In the genomic region with DNA sequence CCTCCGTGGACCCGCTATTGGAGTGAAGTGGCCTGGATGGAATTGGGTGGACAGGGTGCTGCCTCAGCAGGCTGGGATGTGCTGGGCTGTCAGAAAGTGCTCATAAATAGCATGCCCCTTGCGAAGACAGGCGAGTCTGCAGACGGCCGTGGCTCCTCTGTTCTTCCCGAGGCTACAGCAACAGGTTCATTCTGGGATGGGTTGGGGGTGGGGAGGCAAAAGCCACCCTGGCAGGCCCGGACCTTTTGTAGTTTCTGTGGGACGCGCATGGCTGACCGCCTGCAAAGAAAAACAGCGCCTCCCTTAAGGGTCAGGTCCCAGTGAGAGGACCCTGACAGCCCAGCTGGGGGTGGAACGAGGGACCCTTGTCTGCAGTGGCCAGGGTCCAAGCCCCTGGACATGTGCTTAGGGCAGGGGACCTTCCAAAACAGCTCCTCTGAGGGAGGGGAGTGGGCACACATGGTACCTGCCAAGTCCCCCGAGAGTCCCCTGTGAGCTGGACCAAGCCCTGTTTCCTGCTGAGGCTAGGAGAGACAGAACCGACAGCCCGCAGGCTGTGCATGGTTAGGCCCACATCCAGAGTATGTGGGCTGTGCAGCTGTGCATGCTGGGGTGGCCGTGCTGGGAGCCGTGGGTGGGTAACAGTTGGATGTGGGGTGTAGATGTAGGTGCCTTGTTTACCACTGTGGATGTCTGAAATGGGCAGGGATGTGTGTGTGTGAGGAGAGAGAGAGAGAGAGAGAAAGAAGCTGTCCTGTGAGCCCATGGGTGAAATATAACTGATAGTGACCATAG, we compare ENCODE assay signal across 14 cellular contexts. TPM values are rescaled to one million over a fixed set of nuclear protein-coding genes. Genes with fewer than 3 reads are reported as not detected.
"Had no signal": no experiment of that assay in that cellular context is flagged by ENCODE, and none has a peak within 500 bp of the region (broad histone marks: within the 10 kb centered on the region; RNA-seq: fewer than 3 reads in every experiment).

A gene (plus strand): TSS at position 133 of the 795 bp plus-strand sequence. CDS start 1,539 bp downstream, outside the sequence.

- ATAC-seq: gastroesophageal sphincter had no signal

- H3K9me3 ChIP-seq: adrenal gland, gastroesophageal sphincter, neutrophil, psoas muscle, SK-N-SH, stomach, thoracic aorta had no signal

- DNase-seq: activated CD4-positive, alpha-beta T cell treated with anti-CD3 and anti-CD28 coated beads, Interleukin-2, amount 50 U/mL, for 48 hours; activated CD4-positive, CD25-positive, alpha-beta regulatory T cell treated with anti-CD3 and anti-CD28 coated beads, Interleukin-2, amount 50 U/mL, for 72 hours; activated T-cell treated with anti-CD3 and anti-CD28 coated beads, Interleukin-2, amount 50 U/mL, for 48 hours; adrenal gland; effector memory CD4-positive, alpha-beta T cell; psoas muscle; SK-N-SH; stimulated activated CD4-positive, alpha-beta T cell treated with anti-CD3 and anti-CD28 coated beads, Interleukin-4, amount 100 ng/mL, for 1 hour; stomach had no signal

- H3K27me3 ChIP-seq: adrenal gland, gastroesophageal sphincter, neutrophil, stomach had no signal

- H3K36me3 ChIP-seq: adrenal gland, neutrophil had no signal

- H3K4me2 ChIP-seq: SK-N-SH had no signal

- H3K27ac ChIP-seq: adrenal gland, epithelial cell of prostate, gastroesophageal sphincter, neutrophil, psoas muscle, stomach, thoracic aorta had no signal

- H3K9ac ChIP-seq: SK-N-SH had no signal

- H3K4me3 ChIP-seq: adrenal gland, gastroesophageal sphincter, psoas muscle, stomach, thoracic aorta had no signal

- H3K4me1 ChIP-seq: adrenal gland, gastroesophageal sphincter, psoas muscle, stomach had no signal

RNA-seq across cellular contexts. Expression of the gene that starts here (rescaled TPM):
- polyA plus RNA-seq: keratinocyte had no signal
